8 cellular contexts compared by ENCODE assay signal in genomic region chr14:77181603-77182437, GRCh38. TPM values are rescaled to one million over a fixed set of nuclear protein-coding genes. Genes with fewer than 3 reads are reported as not detected.
A peak's percentile ranks its signal among the peaks of the same experiment; 100 is the strongest.
DNase-seq lines count a peak whose midpoint lies in the region; ATAC-seq and TF ChIP-seq lines count a peak whose summit lies in the region.

TSS of gene TMEM63C (plus strand) at chr14:77181798. CDS start at chr14:77218814, 37,016 bp downstream.

- peak within 1 kb of the TSS; percentile 4 for H2BK12ac ChIP-seq in H9 (ENCODE audit: insufficient read length, low read depth, low read length)

- no peak within 1 kb of the TSS for H2AK5ac ChIP-seq in H9 (ENCODE audit: insufficient read length, low read length)

- H3K9me3 ChIP-seq in Caco-2 = no peaks in the 10 kb centered on the region
- no peaks in the 10 kb centered on the region for H3K9me3 ChIP-seq in H9 (ENCODE audit: control insufficient read depth, low read depth, low read length)

- H3K27me3 Mint-ChIP-seq in Caco-2 (ENCODE audit: insufficient read depth, unreplicated experiment) = peaks cover 3% of the 10 kb centered on the region
- H3K27me3 Mint-ChIP-seq in H9 (ENCODE audit: low read depth) = peaks cover 11% of the 10 kb centered on the region
- H3K27me3 Mint-ChIP-seq in T-helper 2 cell treated with Interferon-gamma antibody and Interleukin-4, amounts not matched to agents 5 μg/mL and 100 μg/mL, for 36 hours (ENCODE audit: low read depth) = peaks cover 18% of the 10 kb centered on the region

- H3K79me1 ChIP-seq in H9 (ENCODE audit: insufficient read depth, low read depth, low read length, poor library complexity, severe bottlenecking) = no peaks in the 10 kb centered on the region

- no peak within 1 kb of the TSS for H2BK5ac ChIP-seq in H9 (ENCODE audit: insufficient read length, low read length)

- peaks cover 8% of the 10 kb centered on the region for H3K23me2 ChIP-seq in H9 (ENCODE audit: insufficient read length, low read depth, low read length, poor library complexity, severe bottlenecking)

- no peak within 1 kb of the TSS for H3K23ac ChIP-seq in H9 (ENCODE audit: insufficient read length, low read depth, low read length)

- no peaks in the 10 kb centered on the region for H3K79me2 ChIP-seq in H9 (ENCODE audit: insufficient read depth, low read length)

- no peak within 1 kb of the TSS for H2AFZ ChIP-seq in H9 (ENCODE audit: low read length)

- peaks cover 11% of the 10 kb centered on the region for H3K4me1 Mint-ChIP-seq in Caco-2 (ENCODE audit: low read depth, unreplicated experiment)
- H3K4me1 Mint-ChIP-seq in H9 = peaks cover 12 to 19% of the 10 kb centered on the region in 2 experiments
- H3K4me1 Mint-ChIP-seq in T-helper 2 cell treated with Interferon-gamma antibody and Interleukin-4, amounts not matched to agents 5 μg/mL and 100 μg/mL, for 36 hours (ENCODE audit: low read depth) = peaks cover 4% of the 10 kb centered on the region

- in situ Hi-C loops in brain microvascular endothelial cell (cut with HindIII; ENCODE audit: low pct_ligation_motif_present, low sequenced_read_pairs) = no loop called here

- CTCF ChIA-PET in Caco-2 (lab: Charles Lee) = interaction anchor here (0.7 to 1.7 kb wide), 4 partner anchors 31 to 195 kb away, joined by 3 to 6 read pairs (median 4); partner anchors contain the start of genes GSTZ1, SAMD15 and TMED8

- H3K4me3 ChIP-seq in Caco-2 (ENCODE audit: low read depth, low read length) (peak within 1 kb of the TSS; percentile 55), brain microvascular endothelial cell (ENCODE audit: low read depth, low read length) (peak within 1 kb of the TSS; percentile 27)

- H4K8ac ChIP-seq in H9 (replicated peaks; ENCODE audit: insufficient read length, low read depth, low read length) = no peak within 1 kb of the TSS

- no peak within 1 kb of the TSS for H4K5ac ChIP-seq in H9 (ENCODE audit: insufficient read length, low read depth, low read length)

- H3K36me3 Mint-ChIP-seq in Caco-2 (ENCODE audit: insufficient read depth, unreplicated experiment) = no peaks in the 10 kb centered on the region
- H3K36me3 Mint-ChIP-seq in H9 (ENCODE audit: insufficient read depth in 1 of 3, low read depth in 3 of 3) = no peaks in the 10 kb centered on the region
- H3K36me3 Mint-ChIP-seq in T-helper 2 cell treated with Interferon-gamma antibody and Interleukin-4, amounts not matched to agents 5 μg/mL and 100 μg/mL, for 36 hours (ENCODE audit: low read depth) = no peaks in the 10 kb centered on the region

- H3K27ac Mint-ChIP-seq in Caco-2 (ENCODE audit: unreplicated experiment) = no peak within 1 kb of the TSS
- H3K27ac Mint-ChIP-seq in H9 = peak within 1 kb of the TSS; percentile 77 to 96 (median 91); a peak in 4 of 7 replicates
- H3K27ac Mint-ChIP-seq in T-helper 2 cell treated with Interferon-gamma antibody and Interleukin-4, amounts not matched to agents 5 μg/mL and 100 μg/mL, for 36 hours = no peak within 1 kb of the TSS

- H2BK120ac ChIP-seq in H9 (ENCODE audit: low read depth, low read length, poor library complexity, severe bottlenecking) = no peak within 1 kb of the TSS

- H3K4me2 ChIP-seq in H9 (ENCODE audit: insufficient read depth, insufficient read length, low read length) = peak within 1 kb of the TSS; percentile 66

- no peak within 1 kb of the TSS for H4K91ac ChIP-seq in H9 (ENCODE audit: insufficient read length, low read depth, low read length)

- no peak within 1 kb of the TSS for H3K14ac ChIP-seq in H9 (ENCODE audit: insufficient read depth, low read length)

- POLR2A ChIA-PET in Caco-2 (lab: Charles Lee) = interaction anchor here (1.0 kb wide), 2 partner anchors 30 to 83 kb away, joined by 4 to 12 read pairs; partner anchors contain the start of gene CIPC

- BruUV-seq in Caco-2 (replicated peaks; lab: Mats Ljungman, UMichigan) = no TSS peak

- H2BK15ac ChIP-seq in H9 (ENCODE audit: low read depth, low read length) = no peak within 1 kb of the TSS

- no peak for ATAC-seq in HG02973 (IDR thresholded peaks at IDR 0.05; ENCODE audit: unreplicated experiment)

- H3K4me3 Mint-ChIP-seq in Caco-2 (ENCODE audit: unreplicated experiment) (peak within 1 kb of the TSS; percentile 76), H9 (peak within 1 kb of the TSS; percentile 75 to 88)
- peak within 1 kb of the TSS; percentile 58 for H3K4me3 Mint-ChIP-seq in T-helper 2 cell treated with Interferon-gamma antibody and Interleukin-4, amounts not matched to agents 5 μg/mL and 100 μg/mL, for 36 hours

- H3K18ac ChIP-seq in H9 (ENCODE audit: insufficient read length, low read depth, low read length) = no peak within 1 kb of the TSS

- WGBS in H9 (ENCODE audit: extremely low coverage, insufficient read length, low lambda C conversion rate) = no CpG with 5 or more reads among the region's 46 CpGs

- H3K4me1 ChIP-seq in Caco-2 (peaks cover 28% of the 10 kb centered on the region), H9 (ENCODE audit: insufficient read depth, low read length) (peaks cover 5% of the 10 kb centered on the region; the same call in 1 of the 2 replicates)

- H3K4ac ChIP-seq in H9 (ENCODE audit: low read depth, low read length) = no peak within 1 kb of the TSS

- H3K9me3 Mint-ChIP-seq in Caco-2 (ENCODE audit: unreplicated experiment) (no peaks in the 10 kb centered on the region), H9 (no peaks in the 10 kb centered on the region)
- H3K9me3 Mint-ChIP-seq in T-helper 2 cell treated with Interferon-gamma antibody and Interleukin-4, amounts not matched to agents 5 μg/mL and 100 μg/mL, for 36 hours = no peaks in the 10 kb centered on the region

- no peaks in the 10 kb centered on the region for H3K36me3 ChIP-seq in Caco-2 (ENCODE audit: control insufficient read depth, insufficient read depth, low read length)
- no peaks in the 10 kb centered on the region for H3K36me3 ChIP-seq in brain microvascular endothelial cell (replicated peaks)

- DNase-seq in Caco-2 (peak; percentile 90 to 93), H9 (peak; percentile 99), NCI-H1930 (lab: John Stamatoyannopoulos, UW) (peak; percentile 61 to 70), brain microvascular endothelial cell (no peak), kidney glomerular epithelial cell (lab: John Stamatoyannopoulos, UW) (peak; percentile 75)
- DNase-seq in T-helper 2 cell treated with Interferon-gamma antibody and Interleukin-4, amounts not matched to agents 5 μg/mL and 100 μg/mL, for 36 hours (ENCODE audit: low spot score) = peak; percentile 41
- peak; percentile 54 to 56 for DNase-seq in stimulated activated CD4-positive, alpha-beta T cell treated with anti-CD3 and anti-CD28 coated beads, Interleukin-4, amount 100 ng/mL, for 48 hours (ENCODE audit: low read depth in 2 of 2)

- H3K9ac ChIP-seq in H9 (ENCODE audit: extremely low read depth, insufficient read length, low read length) = peak within 1 kb of the TSS; percentile 15

- TF ChIP-seq CTCF in Caco-2 (IDR thresholded peaks at IDR 0.05; ENCODE audit: insufficient read depth in 1 of 2, low read depth in 1 of 2, low read length in 1 of 2, severe bottlenecking in 1 of 2, unreplicated experiment in 1 of 2) = peak in 1 of 2 experiments; percentile 2
- TF ChIP-seq CTCF in H9 (conservative IDR thresholded peaks at IDR 0.05) = no peak
- no peak for TF ChIP-seq CTCF in brain microvascular endothelial cell (IDR thresholded peaks at IDR 0.05; ENCODE audit: low read depth, low read length, missing control alignments)

- H3K27me3 ChIP-seq in Caco-2 (replicated peaks; ENCODE audit: control insufficient read depth, insufficient read depth, low read length) (no peaks in the 10 kb centered on the region), H9 (ENCODE audit: insufficient read depth, low read length) (no peaks in the 10 kb centered on the region), brain microvascular endothelial cell (replicated peaks) (peaks cover 16% of the 10 kb centered on the region)

- intact Hi-C loops in Caco-2 (cut with micrococcal nuclease; ENCODE audit: unreplicated experiment) = no loop called here

- no peak within 1 kb of the TSS for H3K27ac ChIP-seq in H9 (ENCODE audit: insufficient read length, low read depth, low read length)
- H3K27ac ChIP-seq in brain microvascular endothelial cell = no peak within 1 kb of the TSS

- no peak within 1 kb of the TSS for H2BK20ac ChIP-seq in H9 (ENCODE audit: low read depth, low read length, poor library complexity, severe bottlenecking)

- no peaks in the 10 kb centered on the region for H4K20me1 ChIP-seq in H9 (ENCODE audit: control insufficient read depth, insufficient read depth, insufficient read length)

- no peak within 1 kb of the TSS for H3T11ph ChIP-seq in H9 (ENCODE audit: low read length)

- H3K56ac ChIP-seq in H9 (ENCODE audit: insufficient read length, low read depth, low read length) = no peak within 1 kb of the TSS

RNA-seq across cellular contexts. Expression of gene TMEM63C, which starts in this region (rescaled TPM):
- 1.3 and 1.4 TPM in 2 replicates for total RNA-seq in Caco-2 (2022)
- total RNA-seq in H9 (2021) = 1.7 and 2.2 TPM in 2 replicates

Comparison
In these comparisons a context has a peak if more than half of its experiments do, and no peak if none do; other contexts are left out.
1. H3K27ac Mint-ChIP-seq: peak in H9 (3 of 3); none in Caco-2 (single experiment) and T-helper 2 cell treated with Interferon-gamma antibody and Interleukin-4, amounts not matched to agents 5 μg/mL and 100 μg/mL, for 36 hours (single experiment).
2. Peak in every context shown above with its lines, with median percentiles within 50 percentile points of each other: H3K4me3 Mint-ChIP-seq.